ENCODE assay signal across 15 cellular contexts in genomic region chr2:15874311-15874710, GRCh38.
"Had no signal": no experiment of that assay in that cellular context is flagged by ENCODE, and none has a peak within 500 bp of the region (broad histone marks: within the 10 kb centered on the region; RNA-seq: fewer than 3 reads in every experiment).

No MANE protein-coding gene starts in this region.

- H3K9me3 ChIP-seq: psoas muscle, thoracic aorta, uterus had no signal

- ATAC-seq: activated naive CD8-positive, alpha-beta T cell treated with anti-CD3 and anti-CD28 coated beads, Interleukin-2, amount 50 U/mL, for 24 hours; gastroesophageal sphincter; psoas muscle; stimulated activated effector memory CD8-positive, alpha-beta T cell treated with anti-CD3 and anti-CD28 coated beads, Interleukin-12 subunit alpha, Interleukin-12 subunit beta, amount 100 ng/mL, for 72 hours had no signal

- H3K27me3 Mint-ChIP-seq: activated naive CD8-positive, alpha-beta T cell treated with anti-CD3 and anti-CD28 coated beads, Interleukin-2, amount 50 U/mL, for 24 hours had no signal

- H3K27me3 ChIP-seq: gastroesophageal sphincter, uterus had no signal

- H3K4me1 ChIP-seq: gastroesophageal sphincter, psoas muscle, uterus had no signal

- H3K36me3 Mint-ChIP-seq: stimulated activated effector memory CD8-positive, alpha-beta T cell treated with anti-CD3 and anti-CD28 coated beads, Interleukin-12 subunit alpha, Interleukin-12 subunit beta, amount 100 ng/mL, for 72 hours had no signal

- DNase-seq: activated CD4-positive, CD25-positive, alpha-beta regulatory T cell treated with anti-CD3 and anti-CD28 coated beads, Interleukin-2, amount 50 U/mL, for 72 hours; activated naive CD4-positive, alpha-beta T cell treated with Interleukin-2 at 50 U/mL for 16 hours; activated naive CD8-positive, alpha-beta T cell treated with anti-CD3 and anti-CD28 coated beads, Interleukin-2, amount 50 U/mL, for 24 hours; activated T-cell treated with anti-CD3 and anti-CD28 coated beads for 4 hours; aorta; cerebellar nuclear complex; effector CD8-positive, alpha-beta T cell; psoas muscle; stimulated activated CD4-positive, alpha-beta T cell treated with anti-CD3 and anti-CD28 coated beads, Interleukin-1b, Interleukin-23, amount 100 ng/mL, for 48 hours; T-helper 1 cell; T1000; uterus had no signal

- H3K27ac ChIP-seq: gastroesophageal sphincter, psoas muscle, thoracic aorta, uterus had no signal

- H3K36me3 ChIP-seq: gastroesophageal sphincter, thoracic aorta, uterus had no signal

- H3K27ac Mint-ChIP-seq: activated naive CD8-positive, alpha-beta T cell treated with anti-CD3 and anti-CD28 coated beads, Interleukin-2, amount 50 U/mL, for 24 hours; stimulated activated effector memory CD8-positive, alpha-beta T cell treated with anti-CD3 and anti-CD28 coated beads, Interleukin-12 subunit alpha, Interleukin-12 subunit beta, amount 100 ng/mL, for 72 hours had no signal

- H3K4me1 Mint-ChIP-seq: activated naive CD8-positive, alpha-beta T cell treated with anti-CD3 and anti-CD28 coated beads, Interleukin-2, amount 50 U/mL, for 24 hours; stimulated activated effector memory CD8-positive, alpha-beta T cell treated with anti-CD3 and anti-CD28 coated beads, Interleukin-12 subunit alpha, Interleukin-12 subunit beta, amount 100 ng/mL, for 72 hours had no signal

- H3K4me3 ChIP-seq: gastroesophageal sphincter, psoas muscle, thoracic aorta, uterus had no signal

- H3K4me3 Mint-ChIP-seq: activated naive CD8-positive, alpha-beta T cell treated with anti-CD3 and anti-CD28 coated beads, Interleukin-2, amount 50 U/mL, for 24 hours; stimulated activated effector memory CD8-positive, alpha-beta T cell treated with anti-CD3 and anti-CD28 coated beads, Interleukin-12 subunit alpha, Interleukin-12 subunit beta, amount 100 ng/mL, for 72 hours had no signal
